Comparison of ENCODE assay signal across 2 cellular contexts in the genomic region with DNA sequence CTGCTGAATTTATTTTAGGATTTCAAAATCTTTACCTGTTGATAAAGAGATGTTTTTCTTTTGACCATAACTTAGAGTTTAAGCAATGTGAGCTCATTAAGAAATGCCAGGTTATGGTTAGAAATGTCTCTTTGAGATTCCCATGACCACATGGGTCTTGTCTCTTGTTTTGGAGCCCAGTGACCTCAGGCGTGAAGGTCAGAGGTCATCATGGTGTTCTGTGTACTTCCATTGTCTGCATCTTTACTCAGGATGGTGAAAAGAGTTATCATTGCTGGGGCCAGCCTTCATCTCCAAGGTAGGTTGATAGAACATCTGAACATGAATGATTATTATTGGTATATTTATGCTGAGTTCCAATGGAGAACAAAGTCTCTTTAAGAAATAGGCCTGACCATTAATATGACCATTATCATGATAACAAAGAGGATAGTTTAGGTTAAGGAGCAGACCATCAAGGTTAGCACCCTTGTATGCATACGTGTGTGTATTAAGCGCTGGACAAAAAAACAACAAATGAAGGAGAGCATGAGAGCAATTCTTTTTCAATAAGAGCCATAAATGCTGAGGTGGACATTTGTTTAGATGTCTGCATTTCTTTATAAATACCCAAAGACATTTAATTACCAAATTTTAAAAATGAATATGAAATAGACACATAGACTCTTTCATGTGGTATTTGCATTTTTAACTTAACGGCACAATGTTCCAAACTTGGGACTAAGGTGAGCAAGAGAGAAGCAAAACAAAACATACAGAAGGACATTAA.
TF ChIP-seq lines count a peak whose summit lies in the region.

No MANE protein-coding gene starts in this region.

TF ChIP-seq in HepG2, 621 proteins besides CTCF, POLR2A, EP300 and RAD21:
- peak; percentile 40; the same call in 1 of the 2 replicates for TF ChIP-seq MAFF (IDR thresholded peaks at IDR 0.05; ENCODE audit: low read depth, low read length)
- TF ChIP-seq CHD2 (IDR thresholded peaks at IDR 0.05; ENCODE audit: low read depth, low read length) = no peak
- TF ChIP-seq MAFK (conservative IDR thresholded peaks at IDR 0.05 in 1 of 2, IDR thresholded peaks at IDR 0.05 in 1 of 2; ENCODE audit: low read length in 2 of 2) = peak; percentile 52 to 70; a peak in 3 of 4 replicates
- no peak for TF ChIP-seq ZFP90 (CRISPR knock-in tag; IDR thresholded peaks at IDR 0.05; ENCODE audit: borderline replicate concordance)
TF ChIP-seq in HepG2: peak in this region for 2.

TF ChIP-seq in GM12878, 131 proteins besides CTCF, POLR2A, EP300 and RAD21 (continued from another document):
- TF ChIP-seq PKNOX1 (IDR thresholded peaks at IDR 0.05) (no peak), PBX3 (IDR thresholded peaks at IDR 0.05; ENCODE audit: insufficient replicate concordance, low read depth, low read length) (no peak), ATF7 (IDR thresholded peaks at IDR 0.05; ENCODE audit: low read depth) (no peak), TARDBP (IDR thresholded peaks at IDR 0.05; ENCODE audit: borderline replicate concordance) (no peak), BACH1 (IDR thresholded peaks at IDR 0.05; ENCODE audit: borderline replicate concordance) (no peak), NR2F1 (conservative IDR thresholded peaks at IDR 0.05) (0 out of 2 replicates have a peak, but pooled peaks have one; percentile 15), CREM (IDR thresholded peaks at IDR 0.05; ENCODE audit: low read depth) (no peak), BCL11A (IDR thresholded peaks at IDR 0.05; ENCODE audit: low read depth, low read length) (no peak)
